Comparison of ENCODE assay signal across 9 cellular contexts in genomic region chr2:64932327-64933216, GRCh38. TPM values are rescaled to one million over a fixed set of nuclear protein-coding genes. Genes with fewer than 3 reads are reported as not detected.
DNase-seq lines count a peak whose midpoint lies in the region; ATAC-seq and TF ChIP-seq lines count a peak whose summit lies in the region.
"Had no signal": no experiment of that assay in that cellular context is flagged by ENCODE, and none has a peak within 500 bp of the region (broad histone marks: within the 10 kb centered on the region; RNA-seq: fewer than 3 reads in every experiment).

No MANE protein-coding gene starts in this region.

- no peak overlapping the region for H3K4ac ChIP-seq in neuronal stem cell (ENCODE audit: low read length)

- TF ChIP-seq CTCF in neural progenitor cell (IDR thresholded peaks at IDR 0.05) (no peak), MCF 10A (IDR thresholded peaks at IDR 0.05; ENCODE audit: unreplicated experiment) (no peak), chondrocyte (IDR thresholded peaks at IDR 0.05) (no peak)

- POLR2A ChIA-PET in MCF 10A (lab: Yijun Ruan, JAX): interaction anchor here (0.7 kb wide), 2 partner anchors 111 to 801 kb away, joined by 3 read pairs; no protein-coding TSS in a partner anchor

- DNase-seq in MV-4-11 (lab: John Stamatoyannopoulos, UW) (peak; percentile 99), neural progenitor cell (ENCODE audit: low spot score) (no peak), MCF 10A (ENCODE audit: unreplicated experiment) (no peak), cerebellum (ENCODE audit: low spot score) (no peak), neuronal stem cell (ENCODE audit: low spot score) (no peak), chondrocyte (ENCODE audit: low spot score) (no peak)
- DNase-seq: T-helper 1 cell had no signal

- H3K4me2 ChIP-seq in neural progenitor cell (peak overlapping the region; percentile 65), neuronal stem cell (ENCODE audit: insufficient read depth, low read length, poor library complexity, severe bottlenecking) (no peak overlapping the region)

- no peaks in the 10 kb centered on the region for H4K20me1 ChIP-seq in neural progenitor cell (ENCODE audit: low read depth)

- CTCF ChIA-PET in MCF 10A (lab: Yijun Ruan, JAX): interaction anchor here (0.7 to 1.2 kb wide), 3 partner anchors 15 to 118 kb away, joined by 3 read pairs; no protein-coding TSS in a partner anchor

- H3K79me1 ChIP-seq in neuronal stem cell (ENCODE audit: low read depth, low read length): no peaks in the 10 kb centered on the region

- no peak overlapping the region for H2BK15ac ChIP-seq in neuronal stem cell (ENCODE audit: low read length)

- H3K36me3 ChIP-seq in neural progenitor cell: no peaks in the 10 kb centered on the region
- H3K36me3 ChIP-seq in neuronal stem cell (replicated peaks in 1 of 2; ENCODE audit: control insufficient read depth in 2 of 2, insufficient read depth in 2 of 2, low read length in 2 of 2): no peaks in the 10 kb centered on the region

- H3K4me3 ChIP-seq in neural progenitor cell (no peak overlapping the region), neuronal stem cell (ENCODE audit: low read length in 2 of 2) (no peak overlapping the region)

- H3K23ac ChIP-seq in neuronal stem cell (ENCODE audit: low read depth, low read length, poor library complexity): no peak overlapping the region

- H2BK120ac ChIP-seq in neuronal stem cell (ENCODE audit: low read depth, low read length): no peak overlapping the region

- H3F3A ChIP-seq in neural progenitor cell (ENCODE audit: low read depth): peaks cover 8% of the 10 kb centered on the region

- no peak overlapping the region for H2BK5ac ChIP-seq in neuronal stem cell (ENCODE audit: low read length)

- H2AFZ ChIP-seq in neural progenitor cell (replicated peaks) (no peak overlapping the region), neuronal stem cell (ENCODE audit: low read length) (no peak overlapping the region)

- WGBS in neuronal stem cell (ENCODE audit: extremely low coverage in 2 of 2, insufficient read length in 2 of 2, insufficient replicate concordance in 1 of 2), 2 donors: no CpG with 5 or more reads among the region's 10 CpGs

- H4K8ac ChIP-seq in neuronal stem cell (ENCODE audit: low read depth, low read length): no peak overlapping the region

- no peaks in the 10 kb centered on the region for H3K79me2 ChIP-seq in neural progenitor cell (ENCODE audit: low read depth)

- no peak overlapping the region for H3K18ac ChIP-seq in neuronal stem cell (ENCODE audit: low read length)

- H3K27ac Mint-ChIP-seq in neural progenitor cell (no peak overlapping the region), MCF 10A (ENCODE audit: low read depth, unreplicated experiment) (no peak overlapping the region), chondrocyte (ENCODE audit: unreplicated experiment) (no peak overlapping the region)

- H3K27ac ChIP-seq in neural progenitor cell (no peak overlapping the region), neuronal stem cell (replicated peaks; ENCODE audit: low read length) (no peak overlapping the region)

- no peak overlapping the region for H3K9ac ChIP-seq in neural progenitor cell
- H3K9ac ChIP-seq in neuronal stem cell (ENCODE audit: low read depth, low read length, poor library complexity): no peak overlapping the region

- intact Hi-C loops in MCF 10A (cut with micrococcal nuclease): no loop called here

- H3K4me1 ChIP-seq in neural progenitor cell (peaks cover 17% of the 10 kb centered on the region), neuronal stem cell (ENCODE audit: control insufficient read depth in 2 of 2, insufficient read depth in 1 of 2, low read depth in 1 of 2, low read length in 2 of 2) (peaks cover 0 to 7% of the 10 kb centered on the region in 2 donors)

- H3K9me3 ChIP-seq in neural progenitor cell (ENCODE audit: low read depth) (no peaks in the 10 kb centered on the region), neuronal stem cell (replicated peaks in 1 of 2; ENCODE audit: control insufficient read depth in 2 of 2, insufficient read depth in 1 of 2, low read depth in 1 of 2, low read length in 2 of 2) (no peaks in the 10 kb centered on the region)

- H3K4me1 Mint-ChIP-seq in neural progenitor cell: no peaks in the 10 kb centered on the region
- no peaks in the 10 kb centered on the region for H3K4me1 Mint-ChIP-seq in MCF 10A (ENCODE audit: insufficient read depth, unreplicated experiment)
- H3K4me1 Mint-ChIP-seq in chondrocyte (ENCODE audit: low read depth): no peaks in the 10 kb centered on the region

- H2BK12ac ChIP-seq in neuronal stem cell (ENCODE audit: low read length): no peak overlapping the region

- no peak overlapping the region for H2AK5ac ChIP-seq in neuronal stem cell (ENCODE audit: low read depth, low read length)

- H3K27me3 ChIP-seq in neural progenitor cell (no peaks in the 10 kb centered on the region), neuronal stem cell (ENCODE audit: control insufficient read depth in 3 of 3, insufficient read depth in 3 of 3, low read depth in 1 of 3, low read length in 3 of 3) (peaks cover 0 to 14% (median 0%) of the 10 kb centered on the region in 3 experiments)

- H3K27me3 Mint-ChIP-seq in neural progenitor cell (ENCODE audit: insufficient read depth, low read depth) (peaks cover 4% of the 10 kb centered on the region), MCF 10A (ENCODE audit: insufficient read depth, unreplicated experiment) (peaks cover 13% of the 10 kb centered on the region), chondrocyte (ENCODE audit: low read depth) (peaks cover 19% of the 10 kb centered on the region)

- no peak overlapping the region for H3K14ac ChIP-seq in neuronal stem cell (ENCODE audit: low read length)

- no peaks in the 10 kb centered on the region for H3K36me3 Mint-ChIP-seq in neural progenitor cell
- no peaks in the 10 kb centered on the region for H3K36me3 Mint-ChIP-seq in MCF 10A (ENCODE audit: insufficient read depth, unreplicated experiment)
- peaks cover 1% of the 10 kb centered on the region for H3K36me3 Mint-ChIP-seq in chondrocyte (ENCODE audit: low read depth)

- H3K4me3 Mint-ChIP-seq in neural progenitor cell (no peak overlapping the region), MCF 10A (ENCODE audit: unreplicated experiment) (no peak overlapping the region), chondrocyte (ENCODE audit: unreplicated experiment) (no peak overlapping the region)

- ATAC-seq in GM18909 (IDR thresholded peaks at IDR 0.05; ENCODE audit: poor library complexity, unreplicated experiment) (peak; percentile 90), HG02763 (IDR thresholded peaks at IDR 0.05; ENCODE audit: unreplicated experiment) (peak; percentile 78)

- no peak overlapping the region for H4K91ac ChIP-seq in neuronal stem cell (ENCODE audit: low read depth, low read length, poor library complexity)

- no TSS peak for BruUV-seq in MCF 10A (replicated peaks; lab: Mats Ljungman, UMichigan)

- H3K9me3 Mint-ChIP-seq in neural progenitor cell (peaks cover 4% of the 10 kb centered on the region), MCF 10A (ENCODE audit: unreplicated experiment) (no peaks in the 10 kb centered on the region), chondrocyte (ENCODE audit: low read depth) (peaks cover 11% of the 10 kb centered on the region)

RNA-seq across cellular contexts. Expression of gene SLC1A4, which starts 56.6 kb away (rescaled TPM):
- total RNA-seq in neural progenitor cell (ENCODE audit: low replicate concordance) (1.3 and 1.8 TPM in 2 replicates), MCF 10A (2022) (29.6 and 36.0 TPM in 2 replicates), cerebellum (44.3 TPM), chondrocyte (40.1 to 139 TPM (median 136 TPM) in 3 replicates)
- 3.7 TPM for polyA plus RNA-seq in neuronal stem cell (2013, experiment 1 of 2)
- 3.9 TPM for polyA plus RNA-seq in neuronal stem cell (2013, experiment 2 of 2)

Comparison
In these comparisons a context has a peak if more than half of its experiments do, and no peak if none do; other contexts are left out.
1. RNA of gene SLC1A4, which starts 56.6 kb away (total RNA-seq): 40.1 to 139 TPM in chondrocyte, 44.3 TPM in cerebellum (single experiment) and 29.6 to 36.0 TPM in MCF 10A; 1.3 to 1.8 TPM in neural progenitor cell; every median in the first group is over 10 times any median in the second.